1 cellular context compared by ENCODE assay signal in the genomic region with DNA sequence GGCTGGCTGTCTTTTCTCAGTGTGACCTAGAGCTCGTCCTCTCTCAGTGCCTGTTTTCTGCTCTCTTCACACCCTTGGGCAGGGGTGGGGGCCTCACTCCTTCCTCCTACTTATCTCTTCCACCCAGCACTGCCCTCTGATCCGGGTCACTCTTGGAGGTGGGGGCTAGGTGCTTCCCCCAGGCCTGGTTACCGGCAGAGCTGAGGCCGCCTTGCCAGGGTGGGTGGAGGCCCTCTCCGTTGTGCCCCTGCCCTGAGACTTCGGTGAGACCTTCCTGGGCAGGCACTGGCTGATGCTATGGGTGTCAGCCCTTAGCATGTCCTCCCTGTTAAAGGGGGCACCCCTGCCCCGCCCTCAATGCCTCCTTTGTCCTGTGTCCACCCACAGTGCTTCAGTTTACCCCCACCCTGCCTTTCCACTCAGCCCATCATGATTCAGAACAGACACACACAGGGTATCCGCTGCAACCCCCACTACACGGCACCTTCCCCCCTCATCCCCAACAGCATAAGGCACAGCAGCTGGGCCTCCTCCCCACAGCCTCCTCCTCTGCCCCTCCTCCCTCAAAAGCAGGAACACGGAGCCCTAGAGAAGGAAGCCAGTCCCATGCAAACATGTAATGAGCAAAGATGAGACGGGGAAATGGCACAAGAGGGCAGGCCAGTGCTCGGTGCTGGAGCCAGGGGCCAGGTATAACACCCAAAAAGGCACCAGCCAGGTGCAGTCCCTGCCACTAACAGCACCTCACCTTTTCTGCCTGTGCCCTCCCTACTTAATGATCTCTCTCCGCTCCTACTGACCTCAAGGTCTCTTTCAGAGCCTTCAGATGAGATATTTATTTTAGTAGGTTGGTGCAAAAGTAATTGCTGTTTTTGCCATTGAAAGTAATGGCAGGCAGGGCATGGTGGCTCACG.
A peak's percentile ranks its signal among the peaks of the same experiment; 100 is the strongest.
TF ChIP-seq lines count a peak whose summit lies in the region.

No MANE protein-coding gene starts in this region.

TF ChIP-seq in K562, 482 proteins besides CTCF, POLR2A, EP300 and RAD21 (continued from another document and continues in another):
- peak; percentile 92 for TF ChIP-seq TFAP4 (CRISPR knock-in tag; IDR thresholded peaks at IDR 0.05; ENCODE audit: borderline replicate concordance)
- TF ChIP-seq, protein P1, sequence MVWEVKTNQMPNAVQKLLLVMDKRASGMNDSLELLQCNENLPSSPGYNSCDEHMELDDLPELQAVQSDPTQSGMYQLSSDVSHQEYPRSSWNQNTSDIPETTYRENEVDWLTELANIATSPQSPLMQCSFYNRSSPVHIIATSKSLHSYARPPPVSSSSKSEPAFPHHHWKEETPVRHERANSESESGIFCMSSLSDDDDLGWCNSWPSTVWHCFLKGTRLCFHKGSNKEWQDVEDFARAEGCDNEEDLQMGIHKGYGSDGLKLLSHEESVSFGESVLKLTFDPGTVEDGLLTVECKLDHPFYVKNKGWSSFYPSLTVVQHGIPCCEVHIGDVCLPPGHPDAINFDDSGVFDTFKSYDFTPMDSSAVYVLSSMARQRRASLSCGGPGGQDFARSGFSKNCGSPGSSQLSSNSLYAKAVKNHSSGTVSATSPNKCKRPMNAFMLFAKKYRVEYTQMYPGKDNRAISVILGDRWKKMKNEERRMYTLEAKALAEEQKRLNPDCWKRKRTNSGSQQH (CRISPR knock-in tag; IDR thresholded peaks at IDR 0.05): 0 out of 2 replicates have a peak, but pooled peaks have one; percentile 37
- TF ChIP-seq ZNF584 (CRISPR knock-in tag; IDR thresholded peaks at IDR 0.05; ENCODE audit: low read depth): peak; percentile 72; the same call in 1 of the 2 replicates
- TF ChIP-seq ZBTB17 (CRISPR knock-in tag; IDR thresholded peaks at IDR 0.05): peak; percentile 84; the same call in 1 of the 2 replicates
- TF ChIP-seq CC2D1A (IDR thresholded peaks at IDR 0.05): no peak
- peak; percentile 68; the same call in 1 of the 2 replicates for TF ChIP-seq ZNF644 (tag; IDR thresholded peaks at IDR 0.05; ENCODE audit: low read depth)
- TF ChIP-seq MAFF (IDR thresholded peaks at IDR 0.05; ENCODE audit: low read length): no peak
- no peak for TF ChIP-seq ZFP30 (CRISPR knock-in tag; IDR thresholded peaks at IDR 0.05; ENCODE audit: borderline replicate concordance)
- no peak for TF ChIP-seq MLX (CRISPR knock-in tag; conservative IDR thresholded peaks at IDR 0.05)
- TF ChIP-seq, protein P2, sequence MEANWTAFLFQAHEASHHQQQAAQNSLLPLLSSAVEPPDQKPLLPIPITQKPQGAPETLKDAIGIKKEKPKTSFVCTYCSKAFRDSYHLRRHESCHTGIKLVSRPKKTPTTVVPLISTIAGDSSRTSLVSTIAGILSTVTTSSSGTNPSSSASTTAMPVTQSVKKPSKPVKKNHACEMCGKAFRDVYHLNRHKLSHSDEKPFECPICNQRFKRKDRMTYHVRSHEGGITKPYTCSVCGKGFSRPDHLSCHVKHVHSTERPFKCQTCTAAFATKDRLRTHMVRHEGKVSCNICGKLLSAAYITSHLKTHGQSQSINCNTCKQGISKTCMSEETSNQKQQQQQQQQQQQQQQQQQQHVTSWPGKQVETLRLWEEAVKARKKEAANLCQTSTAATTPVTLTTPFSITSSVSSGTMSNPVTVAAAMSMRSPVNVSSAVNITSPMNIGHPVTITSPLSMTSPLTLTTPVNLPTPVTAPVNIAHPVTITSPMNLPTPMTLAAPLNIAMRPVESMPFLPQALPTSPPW (CRISPR knock-in tag; IDR thresholded peaks at IDR 0.05): peak; percentile 96
- TF ChIP-seq PTTG1 (tag; IDR thresholded peaks at IDR 0.05; ENCODE audit: low read depth): no peak
- TF ChIP-seq ZBTB11 (CRISPR knock-in tag; IDR thresholded peaks at IDR 0.05): no peak; a peak in 1 of 6 replicates
- TF ChIP-seq, protein P3, sequence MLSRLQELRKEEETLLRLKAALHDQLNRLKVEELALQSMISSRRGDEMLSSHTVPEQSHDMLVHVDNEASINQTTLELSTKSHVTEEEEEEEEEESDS (CRISPR knock-in tag; IDR thresholded peaks at IDR 0.05): no peak
- 0 out of 2 replicates have a peak, but pooled peaks have one; percentile 9 for TF ChIP-seq ARID3A (IDR thresholded peaks at IDR 0.05; ENCODE audit: borderline replicate concordance, low read depth, low read length)
- no peak for TF ChIP-seq NR1H2 (CRISPR knock-in tag; IDR thresholded peaks at IDR 0.05)
- TF ChIP-seq ESRRB (CRISPR knock-in tag; IDR thresholded peaks at IDR 0.05; ENCODE audit: borderline replicate concordance): no peak
- TF ChIP-seq SMARCE1 (IDR thresholded peaks at IDR 0.05): peak; percentile 82
- no peak for TF ChIP-seq OTX1 (CRISPR knock-in tag; IDR thresholded peaks at IDR 0.05)
- no peak for TF ChIP-seq ZNF134 (CRISPR knock-in tag; conservative IDR thresholded peaks at IDR 0.05)
- peak; percentile 83 for TF ChIP-seq POLR2G (IDR thresholded peaks at IDR 0.05; ENCODE audit: low read depth, low read length)
- no peak for TF ChIP-seq ZNF778 (CRISPR knock-in tag; IDR thresholded peaks at IDR 0.05)
- no peak for TF ChIP-seq KAT7 (CRISPR knock-in tag; IDR thresholded peaks at IDR 0.05; ENCODE audit: borderline replicate concordance)
- no peak for TF ChIP-seq HMG20A (CRISPR knock-in tag; conservative IDR thresholded peaks at IDR 0.05)
- peak; percentile 84 for TF ChIP-seq ZBTB7A (IDR thresholded peaks at IDR 0.05; ENCODE audit: borderline replicate concordance, control insufficient read depth, low read depth, low read length)
- TF ChIP-seq, protein P4, sequence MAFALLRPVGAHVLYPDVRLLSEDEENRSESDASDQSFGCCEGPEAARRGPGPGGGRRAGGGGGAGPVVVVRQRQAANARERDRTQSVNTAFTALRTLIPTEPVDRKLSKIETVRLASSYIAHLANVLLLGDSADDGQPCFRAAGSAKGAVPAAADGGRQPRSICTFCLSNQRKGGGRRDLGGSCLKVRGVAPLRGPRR (CRISPR knock-in tag; IDR thresholded peaks at IDR 0.05): no peak
- no peak for TF ChIP-seq ZFPM2 (CRISPR knock-in tag; IDR thresholded peaks at IDR 0.05)
- no peak for TF ChIP-seq GTF2A2 (tag; IDR thresholded peaks at IDR 0.05)
- no peak for TF ChIP-seq ETV6 (IDR thresholded peaks at IDR 0.05; ENCODE audit: borderline replicate concordance in 1 of 2, low read depth in 2 of 2, low read length in 1 of 2)
- no peak for TF ChIP-seq ETV6 (CRISPR knock-in tag; IDR thresholded peaks at IDR 0.05; ENCODE audit: borderline replicate concordance)
- TF ChIP-seq ZNF707 (CRISPR knock-in tag; conservative IDR thresholded peaks at IDR 0.05): no peak
- 0 out of 2 replicates have a peak, but pooled peaks have one; percentile 31 for TF ChIP-seq RUNX1 (IDR thresholded peaks at IDR 0.05; ENCODE audit: low read depth)
- TF ChIP-seq ZNF764 (CRISPR knock-in tag; IDR thresholded peaks at IDR 0.05; ENCODE audit: low read depth): no peak
- TF ChIP-seq NFIX (CRISPR knock-in tag; IDR thresholded peaks at IDR 0.05; ENCODE audit: low read depth): no peak
- no peak for TF ChIP-seq SNRNP70 (optimal IDR thresholded peaks at IDR 0.05; ENCODE audit: low read depth, low read length)
- TF ChIP-seq ZNF232 (CRISPR knock-in tag; IDR thresholded peaks at IDR 0.05): no peak
- TF ChIP-seq ZZZ3 (IDR thresholded peaks at IDR 0.05): no peak
- no peak for TF ChIP-seq ZNF347 (CRISPR knock-in tag; IDR thresholded peaks at IDR 0.05; ENCODE audit: low read depth)
- no peak; the same call in 1 of the 2 replicates for TF ChIP-seq DMBX1 (CRISPR knock-in tag; IDR thresholded peaks at IDR 0.05; ENCODE audit: borderline replicate concordance)
- TF ChIP-seq XRCC3 (IDR thresholded peaks at IDR 0.05): no peak
- no peak for TF ChIP-seq CSDE1 (IDR thresholded peaks at IDR 0.05)
- peak; percentile 20 for TF ChIP-seq PHF20 (IDR thresholded peaks at IDR 0.05; ENCODE audit: partially characterized antibody)
- peak; percentile 69 for TF ChIP-seq SOX6 (IDR thresholded peaks at IDR 0.05)
- TF ChIP-seq SP1 (CRISPR knock-in tag; IDR thresholded peaks at IDR 0.05): peak; percentile 65
- 0 out of 2 replicates have a peak, but pooled peaks have one; percentile 28 for TF ChIP-seq MTA1 (IDR thresholded peaks at IDR 0.05; ENCODE audit: borderline replicate concordance)
- TF ChIP-seq ZNF311 (CRISPR knock-in tag; IDR thresholded peaks at IDR 0.05): no peak
- TF ChIP-seq ZNF507 (tag; conservative IDR thresholded peaks at IDR 0.05): no peak
- TF ChIP-seq NFATC3 (IDR thresholded peaks at IDR 0.05): no peak
- TF ChIP-seq RHOXF2B (CRISPR knock-in tag; conservative IDR thresholded peaks at IDR 0.05): no peak
- TF ChIP-seq ZNF449 (CRISPR knock-in tag; IDR thresholded peaks at IDR 0.05): peak; percentile 52; the same call in 1 of the 2 replicates
- no peak for TF ChIP-seq MAFG (tag; conservative IDR thresholded peaks at IDR 0.05)
- peak; percentile 94 for TF ChIP-seq CBFA2T3 (IDR thresholded peaks at IDR 0.05)
- peak; percentile 58; the same call in 1 of the 2 replicates for TF ChIP-seq ZNF431 (CRISPR knock-in tag; IDR thresholded peaks at IDR 0.05)
- TF ChIP-seq PCBP2 (IDR thresholded peaks at IDR 0.05; ENCODE audit: low read depth, low read length, poor library complexity, severe bottlenecking): no peak
- no peak; a peak in 2 of 4 replicates for TF ChIP-seq KDM4B (IDR thresholded peaks at IDR 0.05; ENCODE audit: borderline replicate concordance in 2 of 2, low read depth in 1 of 2)
- peak; percentile 91 for TF ChIP-seq NCOR1 (IDR thresholded peaks at IDR 0.05)
- no peak for TF ChIP-seq NR2F6 (CRISPR knock-in tag; IDR thresholded peaks at IDR 0.05)
- TF ChIP-seq MXI1 (IDR thresholded peaks at IDR 0.05; ENCODE audit: low read depth, low read length): 0 out of 2 replicates have a peak, but pooled peaks have one; percentile 1
- peak; percentile 77 for TF ChIP-seq DACH1 (IDR thresholded peaks at IDR 0.05; ENCODE audit: partially characterized antibody)
- TF ChIP-seq ZNF197 (CRISPR knock-in tag; IDR thresholded peaks at IDR 0.05; ENCODE audit: low read depth): no peak
- 0 out of 2 replicates have a peak, but pooled peaks have one; percentile 28 for TF ChIP-seq MEF2D (tag; conservative IDR thresholded peaks at IDR 0.05; ENCODE audit: low read depth)
- no peak for TF ChIP-seq NELFE (IDR thresholded peaks at IDR 0.05; ENCODE audit: insufficient read depth, insufficient read length)
- 0 out of 2 replicates have a peak, but pooled peaks have one; percentile 28 for TF ChIP-seq EHMT2 (IDR thresholded peaks at IDR 0.05)
- no peak for TF ChIP-seq ZNF239 (CRISPR knock-in tag; IDR thresholded peaks at IDR 0.05)
- peak; percentile 70 for TF ChIP-seq ZEB2 (IDR thresholded peaks at IDR 0.05)
- 0 out of 4 replicates have a peak, but pooled peaks of 1 of the 2 experiments have one; percentile 52 for TF ChIP-seq TEAD1 (CRISPR knock-in tag; IDR thresholded peaks at IDR 0.05)
- no peak for TF ChIP-seq TEAD2 (tag; IDR thresholded peaks at IDR 0.05)
